14 cellular contexts compared by ENCODE assay signal in genomic region chr16:14456793-14457481, GRCh38.
"Had no signal": no experiment of that assay in that cellular context is flagged by ENCODE, and none has a peak within 500 bp of the region (broad histone marks: within the 10 kb centered on the region; RNA-seq: fewer than 3 reads in every experiment).

No MANE protein-coding gene starts in this region.

- H3K36me3 ChIP-seq: lower lobe of right lung, thyroid gland, vagina had no signal

- FAIRE-seq: bronchial epithelial cell, colon had no signal

- H3K27ac ChIP-seq: lower lobe of right lung, thyroid gland, vagina had no signal

- DNase-seq: activated CD4-positive, alpha-beta T cell treated with anti-CD3 and anti-CD28 coated beads, Interleukin-2, amount 50 U/mL, for 48 hours; activated CD4-positive, CD25-positive, alpha-beta regulatory T cell treated with anti-CD3 and anti-CD28 coated beads, Interleukin-2, amount 50 U/mL, for 72 hours; activated CD8-positive, alpha-beta memory T cell treated with anti-CD3 and anti-CD28 coated beads, Interleukin-2, amount 10 ng/mL, durations not matched to agents 7 days and 5 days; activated effector memory CD4-positive, alpha-beta T cell treated with Interleukin-2 at 50 U/mL for 16 hours; activated T-cell treated with anti-CD3 and anti-CD28 coated beads, Interleukin-2, amount 50 U/mL, for 24 hours; amygdala; lower lobe of right lung; midbrain; right cardiac atrium; thyroid gland had no signal

- H3K9me3 ChIP-seq: lower lobe of right lung, thyroid gland, vagina had no signal

- ATAC-seq: activated CD8-positive, alpha-beta memory T cell treated with anti-CD3 and anti-CD28 coated beads, Interleukin-2, amount 10 ng/mL, durations not matched to agents 7 days and 5 days; lower lobe of right lung; right cardiac atrium; stimulated activated effector memory CD8-positive, alpha-beta T cell treated with anti-CD3 and anti-CD28 coated beads, Interleukin-12 subunit alpha, Interleukin-12 subunit beta, amount 100 ng/mL, for 72 hours had no signal

- H3K4me1 ChIP-seq: lower lobe of right lung, thyroid gland, vagina had no signal

- H3K27me3 ChIP-seq: thyroid gland, vagina had no signal

- H3K4me3 ChIP-seq: lower lobe of right lung, thyroid gland, vagina had no signal
